Comparison of ENCODE assay signal across 16 cellular contexts in genomic region chr3:100278910-100279309, GRCh38. TPM values are rescaled to one million over a fixed set of nuclear protein-coding genes. Genes with fewer than 3 reads are reported as not detected.
A peak's percentile ranks its signal among the peaks of the same experiment; 100 is the strongest.
DNase-seq lines count a peak whose midpoint lies in the region; ATAC-seq, FAIRE-seq and TF ChIP-seq lines count a peak whose summit lies in the region.
"Had no signal": no experiment of that assay in that cellular context is flagged by ENCODE, and none has a peak within 500 bp of the region (broad histone marks: within the 10 kb centered on the region; RNA-seq: fewer than 3 reads in every experiment).

No MANE protein-coding gene starts in this region.

- no peak overlapping the region for H3K4me2 ChIP-seq in GM12878 (ENCODE audit: control insufficient read depth, insufficient read depth)
- H3K4me2 ChIP-seq in OCI-LY7 (ENCODE audit: low read length) = no peak overlapping the region
- no peak overlapping the region for H3K4me2 ChIP-seq in GM23338

- BruUV-seq in GM12878 (replicated peaks; lab: Mats Ljungman, UMichigan) (no TSS peak), OCI-LY7 (replicated peaks; lab: Mats Ljungman, UMichigan) (no TSS peak)

- ATAC-seq in GM12878 = no peak
- ATAC-seq in GM23338 = no peak

- WGBS in GM12878 (ENCODE audit: insufficient coverage, insufficient replicate concordance, low lambda C conversion rate, missing lambda C conversion rate) = 77% methylated on average over 2 of the region's 2 CpGs

- H3K27me3 ChIP-seq in GM12878 (replicated peaks in 1 of 2; ENCODE audit: control insufficient read depth in 2 of 2, insufficient read depth in 2 of 2, low read length in 1 of 2) = no peaks in the 10 kb centered on the region
- H3K27me3 ChIP-seq in GM23338 (ENCODE audit: insufficient read depth) = no peaks in the 10 kb centered on the region

- H3K27ac Mint-ChIP-seq in progenitor cell of endocrine pancreas (peak overlapping the region; percentile 31), GM23338 (no peak overlapping the region)

- H3K36me3 ChIP-seq in HEK293 (ENCODE audit: control insufficient read depth in 2 of 2, insufficient read depth in 1 of 2, low read length in 2 of 2) (peaks cover 0 to 19% of the 10 kb centered on the region in 2 experiments; a peak in 2 of 3 replicates), GM12878 (ENCODE audit: control insufficient read depth in 2 of 2, insufficient read depth in 2 of 2, low read length in 1 of 2) (peaks cover 0 to 10% of the 10 kb centered on the region in 2 experiments; a peak in 1 of 4 replicates), OCI-LY7 (ENCODE audit: insufficient read depth, low read length) (peaks cover 24% of the 10 kb centered on the region), GM23338 (ENCODE audit: insufficient read depth) (no peaks in the 10 kb centered on the region; the same call in 1 of the 2 replicates)

- H4K20me1 ChIP-seq in GM12878 (ENCODE audit: control insufficient read depth, insufficient read depth) (no peaks in the 10 kb centered on the region), OCI-LY7 (ENCODE audit: insufficient read depth, low read length) (no peaks in the 10 kb centered on the region), GM23338 (replicated peaks; ENCODE audit: insufficient read depth) (peaks cover 6% of the 10 kb centered on the region)

- H3K27me3 Mint-ChIP-seq in progenitor cell of endocrine pancreas = no peaks in the 10 kb centered on the region
- H3K27me3 Mint-ChIP-seq in GM23338 (ENCODE audit: insufficient read depth, low read depth, poor library complexity) = peaks cover 2% of the 10 kb centered on the region
- H3K27me3 Mint-ChIP-seq: CD4-positive, alpha-beta memory T cell had no signal

- H3K9me3 ChIP-seq in HEK293 (ENCODE audit: control insufficient read depth, insufficient read depth, low read depth, low read length) (no peaks in the 10 kb centered on the region), GM12878 (replicated peaks; ENCODE audit: control insufficient read depth, insufficient read depth, low read length) (no peaks in the 10 kb centered on the region), OCI-LY7 (ENCODE audit: low read length) (no peaks in the 10 kb centered on the region)

- H3K36me3 Mint-ChIP-seq in progenitor cell of endocrine pancreas (ENCODE audit: insufficient read depth) (peaks cover 5% of the 10 kb centered on the region), GM23338 (ENCODE audit: low read depth) (no peaks in the 10 kb centered on the region; the same call in 2 of the 3 replicates)

- H3K27ac ChIP-seq in HEK293 (ENCODE audit: extremely low read depth, low read depth, low read length) (no peak overlapping the region), GM12878 (ENCODE audit: control insufficient read depth, insufficient read depth) (no peak overlapping the region), OCI-LY7 (ENCODE audit: low read depth, low read length, poor library complexity, severe bottlenecking) (no peak overlapping the region), GM23338 (ENCODE audit: low read depth) (no peak overlapping the region)
- H3K27ac ChIP-seq: C4-2B, GM23248 had no signal

- POLR2A ChIA-PET in HEK293 (lab: Yijun Ruan, JAX) (no interaction called here), GM12878 (lab: Charles Lee) (no interaction called here), OCI-LY7 (lab: Charles Lee) (interaction anchor here (1.0 kb wide), 1 partner anchor 54 kb away, joined by 3 read pairs; no protein-coding TSS in a partner anchor)

- intact Hi-C loops in GM12878 (cut with micrococcal nuclease; ENCODE audit: unreplicated experiment) (no loop called here), OCI-LY7 (cut with micrococcal nuclease; ENCODE audit: unreplicated experiment) (no loop called here)

- no peak for DNase-seq in GM12891 (ENCODE audit: insufficient read length, low spot score)
- DNase-seq in GM12878 (ENCODE audit: low read depth, low spot score) = no peak
- DNase-seq in progenitor cell of endocrine pancreas (ENCODE audit: low spot score, unreplicated experiment) = no peak
- no peak for DNase-seq in OCI-LY7 (ENCODE audit: low spot score)
- no peak for DNase-seq in SW 1271 (lab: John Stamatoyannopoulos, UW)
- DNase-seq in GM23338 (ENCODE audit: low spot score) = no peak
- DNase-seq: AML-193; CD4-positive, alpha-beta memory T cell; DMS79 treated with DMSO at 0.1 percent for 48 hours; GF-D8; GM23248; HCEC 1CT had no signal

- RAD21 ChIA-PET in GM12878 (lab: Charles Lee; ENCODE audit: unreplicated experiment) = no interaction called here

- TF ChIP-seq CTCF in HEK293 (tag by site-specific recombination; IDR thresholded peaks at IDR 0.05) (no peak), GM12878 (IDR thresholded peaks at IDR 0.05 in 2 of 3, conservative IDR thresholded peaks at IDR 0.05 in 1 of 3; ENCODE audit: control insufficient read depth in 2 of 3, extremely low read depth in 1 of 3, insufficient read depth in 1 of 3, low read depth in 3 of 3, low read length in 3 of 3) (no peak), progenitor cell of endocrine pancreas (IDR thresholded peaks at IDR 0.05; ENCODE audit: unreplicated experiment) (no peak), OCI-LY7 (conservative IDR thresholded peaks at IDR 0.05; ENCODE audit: low read length) (no peak), GM23338 (conservative IDR thresholded peaks at IDR 0.05; ENCODE audit: low read depth in 2 of 2) (no peak)

- H3K4me3 Mint-ChIP-seq in progenitor cell of endocrine pancreas (ENCODE audit: low read depth) = no peak overlapping the region
- H3K4me3 Mint-ChIP-seq in GM23338 = no peak overlapping the region
- H3K4me3 Mint-ChIP-seq: CD4-positive, alpha-beta memory T cell had no signal

- CTCF ChIA-PET in HEK293 (lab: Yijun Ruan, JAX) (no interaction called here), GM12878 (lab: Yijun Ruan, JAX) (no interaction called here), OCI-LY7 (lab: Charles Lee; ENCODE audit: unreplicated experiment) (no interaction called here)

- SMC1A ChIA-PET in GM12878 (lab: Charles Lee; ENCODE audit: uncharacterized antibody, unreplicated experiment) = interaction anchor here (0.6 kb wide), 1 partner anchor 184 kb away, joined by 3 read pairs; no protein-coding TSS in a partner anchor

- H3K79me2 ChIP-seq in GM12878 (ENCODE audit: control insufficient read depth, insufficient read depth, low read length) = peaks cover 5% of the 10 kb centered on the region
- peaks cover 14% of the 10 kb centered on the region; the same call in 1 of the 2 replicates for H3K79me2 ChIP-seq in OCI-LY7 (ENCODE audit: insufficient read depth, low read depth, low read length)
- peaks cover 45% of the 10 kb centered on the region for H3K79me2 ChIP-seq in GM23338 (replicated peaks; ENCODE audit: insufficient read depth)

- no peaks in the 10 kb centered on the region for H3K9me3 Mint-ChIP-seq in progenitor cell of endocrine pancreas (ENCODE audit: low read depth)
- H3K9me3 Mint-ChIP-seq in GM23338 = no peaks in the 10 kb centered on the region; the same call in 2 of the 3 replicates
- H3K9me3 Mint-ChIP-seq: CD4-positive, alpha-beta memory T cell had no signal

- H3K4me3 ChIP-seq in HEK293 (ENCODE audit: low read depth, low read length) = no peak overlapping the region
- no peak overlapping the region for H3K4me3 ChIP-seq in GM12878
- no peak overlapping the region for H3K4me3 ChIP-seq in OCI-LY7 (ENCODE audit: low read depth, low read length, poor library complexity, severe bottlenecking)
- H3K4me3 ChIP-seq in GM23338 = no peak overlapping the region
- H3K4me3 ChIP-seq: GM23248 had no signal

- TF ChIP-seq RAD21 in GM12878 (IDR thresholded peaks at IDR 0.05; ENCODE audit: insufficient read depth, low read depth, low read length) = no peak

- TF ChIP-seq POLR2A in GM12891 (IDR thresholded peaks at IDR 0.05; ENCODE audit: low read depth, low read length) (no peak), GM12878 (IDR thresholded peaks at IDR 0.05; ENCODE audit: low read depth, low read length) (no peak)

- no peak overlapping the region for H3K9ac ChIP-seq in GM12878 (ENCODE audit: control insufficient read depth, insufficient read depth, low read length)
- H3K9ac ChIP-seq: GM23248 had no signal

- in situ Hi-C loops in GM12878 (cut with MboI) = no loop called here

- FAIRE-seq in GM12891 (lab: Jason Lieb, UNC) = peak; percentile 43
- no peak for FAIRE-seq in GM12878 (lab: Jason Lieb, UNC)
- FAIRE-seq: A204.1, H54 had no signal

- TF ChIP-seq EP300 in GM12878 (IDR thresholded peaks at IDR 0.05; ENCODE audit: borderline replicate concordance in 1 of 2, control insufficient read depth in 1 of 2, low read depth in 2 of 2, low read length in 2 of 2) = no peak

- H3K9me2 ChIP-seq in OCI-LY7 (ENCODE audit: insufficient read depth, low read length) (no peaks in the 10 kb centered on the region), GM23338 (ENCODE audit: insufficient read depth) (no peaks in the 10 kb centered on the region)

- H3F3A ChIP-seq in GM23338 (replicated peaks; ENCODE audit: low read depth) = no peaks in the 10 kb centered on the region

- no peak overlapping the region for H2AFZ ChIP-seq in GM12878 (ENCODE audit: control insufficient read depth, low read depth, low read length)
- H2AFZ ChIP-seq in OCI-LY7 (ENCODE audit: low read length) = no peak overlapping the region
- H2AFZ ChIP-seq in GM23338 = no peak overlapping the region
- H2AFZ ChIP-seq: GM23248 had no signal

- H3K4me1 Mint-ChIP-seq in progenitor cell of endocrine pancreas (ENCODE audit: low read depth) = peaks cover 26% of the 10 kb centered on the region
- H3K4me1 Mint-ChIP-seq in GM23338 = peaks cover 4% of the 10 kb centered on the region; the same call in 1 of the 3 replicates

- H3K4me1 ChIP-seq in HEK293 (ENCODE audit: control insufficient read depth, insufficient read depth, low read length) (no peaks in the 10 kb centered on the region), GM12878 (ENCODE audit: control insufficient read depth, insufficient read depth, low read length) (no peaks in the 10 kb centered on the region), OCI-LY7 (ENCODE audit: insufficient read depth, low read length, poor library complexity, severe bottlenecking) (peaks cover 3% of the 10 kb centered on the region), GM23338 (ENCODE audit: insufficient read depth) (no peaks in the 10 kb centered on the region; the same call in none of the 2 replicates)

RNA-seq across cellular contexts. Expression of gene TBC1D23, which starts 18.1 kb away (rescaled TPM):
- 4.6 TPM for polyA plus RNA-seq in GM12891 (2012; ENCODE audit: low read depth, missing spikeins)
- 62.7 and 72.1 TPM in 2 replicates for total RNA-seq in GM12878 (2013; cell fraction: nucleolus; rRNA removed)
- total RNA-seq in GM12878 (2014; rRNA removed) (16.0 and 20.0 TPM in 2 replicates), GM12878 (2014; rRNA removed; fragmentation: Illumina TruSeq; extraction: Trizol) (18.6 and 19.4 TPM in 2 replicates), GM12878 (2021) (17.0 and 18.1 TPM in 2 replicates), progenitor cell of endocrine pancreas (44.6 and 48.8 TPM in 2 replicates), OCI-LY7 (2022) (20.9 and 23.4 TPM in 2 replicates)
- polyA plus RNA-seq in GM12878 (2011; ENCODE audit: low read depth) = 8.5 TPM
- polyA plus RNA-seq in GM12878 (2011; rRNA removed) (22.8 and 36.0 TPM in 2 replicates), GM12878 (2014; fragmentation: Illumina TruSeq; extraction: Trizol) (12.6 and 15.5 TPM in 2 replicates), GM12878 (2014; fragmentation: Nextera tagmentation; extraction: Ambion mirVana) (10 to 100 TPM; 13.5 to 16.2 TPM), GM12878 (2014; rRNA removed) (8.2 and 9.8 TPM in 2 replicates), GM12878 (2016; fragmentation: Nextera tagmentation; extraction: Ambion mirVana) (10 to 100 TPM; 20.6 to 23.2 TPM), GM23338 (2016; fragmentation: Nextera tagmentation; extraction: Ambion mirVana) (17.9 and 22.4 TPM in 2 replicates)
- polyA plus RNA-seq in GM12878 (2011; cell fraction: cytosol; rRNA removed) = 7.4 and 7.8 TPM in 2 replicates
- 12.8 and 14.9 TPM in 2 replicates for polyA plus RNA-seq in GM12878 (2011; cell fraction: nucleus; rRNA removed)
- polyA plus RNA-seq in GM12878 (2012) = 10.6 and 13.0 TPM in 2 replicates
- polyA minus RNA-seq in GM12878 (2011; rRNA and poly(A)+ RNA removed) = 13.8 and 39.4 TPM in 2 replicates
- 5.5 and 8.2 TPM in 2 replicates for polyA minus RNA-seq in GM12878 (2011; cell fraction: cytosol; rRNA and poly(A)+ RNA removed)
- 12.9 and 15.3 TPM in 2 replicates for polyA minus RNA-seq in GM12878 (2011; cell fraction: nucleus; rRNA and poly(A)+ RNA removed)
- total RNA-seq in OCI-LY7 (2014; rRNA removed; shearing (Covaris generic)) = 12.0 and 12.7 TPM in 2 replicates
- 34.4 and 46.0 TPM in 2 replicates for total RNA-seq in GM23338 (2014; rRNA removed; shearing (Covaris generic))

RNA-seq across cellular contexts. Expression of gene NIT2, which starts 55.6 kb away (rescaled TPM):
- polyA plus RNA-seq in GM12891 (2012; ENCODE audit: low read depth, missing spikeins) = 87.6 TPM
- 88.4 and 90.0 TPM in 2 replicates for total RNA-seq in GM12878 (2013; cell fraction: nucleolus; rRNA removed)
- total RNA-seq in GM12878 (2014; rRNA removed) (49.3 and 50.8 TPM in 2 replicates), GM12878 (2014; rRNA removed; fragmentation: Illumina TruSeq; extraction: Trizol) (45.5 and 51.3 TPM in 2 replicates), GM12878 (2021) (65.8 and 67.3 TPM in 2 replicates), progenitor cell of endocrine pancreas (54.3 and 61.1 TPM in 2 replicates), OCI-LY7 (2022) (42.1 and 51.1 TPM in 2 replicates)
- 63.4 TPM for polyA plus RNA-seq in GM12878 (2011; ENCODE audit: low read depth)
- polyA plus RNA-seq in GM12878 (2011; rRNA removed) (85.9 and 104 TPM in 2 replicates), GM12878 (2014; fragmentation: Illumina TruSeq; extraction: Trizol) (58.5 and 69.2 TPM in 2 replicates), GM12878 (2014; fragmentation: Nextera tagmentation; extraction: Ambion mirVana) (100 to 1,000 TPM; 188 to 215 TPM), GM12878 (2014; rRNA removed) (63.4 and 66.9 TPM in 2 replicates), GM12878 (2016; fragmentation: Nextera tagmentation; extraction: Ambion mirVana) (100 to 1,000 TPM; 158 to 160 TPM), GM23338 (2016; fragmentation: Nextera tagmentation; extraction: Ambion mirVana) (49.1 and 53.7 TPM in 2 replicates)
- 27.6 and 32.5 TPM in 2 replicates for polyA plus RNA-seq in GM12878 (2011; cell fraction: cytosol; rRNA removed)
- polyA plus RNA-seq in GM12878 (2011; cell fraction: nucleus; rRNA removed) = 90.2 and 97.3 TPM in 2 replicates
- polyA plus RNA-seq in GM12878 (2012) = 46.8 and 49.6 TPM in 2 replicates
- polyA minus RNA-seq in GM12878 (2011; rRNA and poly(A)+ RNA removed) = 19.7 and 24.7 TPM in 2 replicates
- 12.4 and 14.7 TPM in 2 replicates for polyA minus RNA-seq in GM12878 (2011; cell fraction: cytosol; rRNA and poly(A)+ RNA removed)
- polyA minus RNA-seq in GM12878 (2011; cell fraction: nucleus; rRNA and poly(A)+ RNA removed) = 22.8 and 34.9 TPM in 2 replicates
- total RNA-seq in OCI-LY7 (2014; rRNA removed; shearing (Covaris generic)) = 25.7 and 34.6 TPM in 2 replicates
- total RNA-seq in GM23338 (2014; rRNA removed; shearing (Covaris generic)) = 18.2 and 19.2 TPM in 2 replicates
